In the genomic region with DNA sequence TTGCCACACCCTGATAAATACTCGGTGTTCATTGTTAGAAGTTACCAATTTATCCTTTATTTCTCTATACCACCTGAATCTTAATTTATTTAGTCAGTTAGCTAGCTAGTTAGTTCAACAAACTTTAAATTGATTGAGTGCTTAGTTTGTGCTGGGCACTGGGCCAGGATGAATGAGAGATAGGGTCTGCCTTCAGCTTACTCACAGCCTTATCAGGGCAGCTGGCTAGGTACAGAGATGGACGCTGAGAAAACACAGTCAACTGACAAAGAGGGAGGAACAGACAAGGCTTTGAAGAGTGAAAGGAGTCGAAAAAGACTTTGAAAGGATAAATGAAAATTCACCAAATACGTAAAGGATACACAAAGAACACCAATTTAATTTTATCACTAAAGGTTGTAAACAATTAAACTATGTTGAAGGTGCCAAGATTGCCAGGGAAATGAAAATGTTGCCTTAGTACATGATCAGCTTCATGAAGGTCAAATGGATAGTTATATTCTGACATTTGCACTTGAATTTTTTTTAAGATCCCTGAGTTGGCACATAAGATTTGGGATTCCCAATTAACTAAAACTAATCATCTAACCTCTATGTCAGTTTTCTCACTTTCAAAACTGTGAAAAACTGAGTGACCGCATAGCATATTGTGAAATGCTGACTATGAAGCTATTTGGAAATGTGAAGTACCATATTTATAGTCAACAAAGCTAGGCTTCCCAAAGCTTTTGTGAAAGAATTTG, we compare ENCODE assay signal across 1 cellular context.
A peak's percentile ranks its signal among the peaks of the same experiment; 100 is the strongest.
TF ChIP-seq lines count a peak whose summit lies in the region.

No MANE protein-coding gene starts in this region.

TF ChIP-seq in IMR-90, 13 proteins besides CTCF, POLR2A, EP300 and RAD21 (continued from another document):
- TF ChIP-seq MAFK (IDR thresholded peaks at IDR 0.05; ENCODE audit: low read depth, low read length): peak; percentile 37
- TF ChIP-seq RFX5 (IDR thresholded peaks at IDR 0.05; ENCODE audit: low read depth, low read length): no peak
- no peak for TF ChIP-seq RCOR1 (IDR thresholded peaks at IDR 0.05; ENCODE audit: insufficient replicate concordance, low read length)
